Comparison of ENCODE assay signal across 12 cellular contexts in genomic region chr7:103540986-103541385, GRCh38.
DNase-seq lines count a peak whose midpoint lies in the region; ATAC-seq and TF ChIP-seq lines count a peak whose summit lies in the region.
"Had no signal": no experiment of that assay in that cellular context is flagged by ENCODE, and none has a peak within 500 bp of the region (broad histone marks: within the 10 kb centered on the region; RNA-seq: fewer than 3 reads in every experiment).

No MANE protein-coding gene starts in this region.

- H3K27me3 ChIP-seq in tibial artery (no peaks in the 10 kb centered on the region), colonic mucosa (no peaks in the 10 kb centered on the region)

- no peak for TF ChIP-seq CTCF in coronary artery (IDR thresholded peaks at IDR 0.05)
- no peak for TF ChIP-seq CTCF in tibial artery (IDR thresholded peaks at IDR 0.05)
- TF ChIP-seq CTCF in colonic mucosa (IDR thresholded peaks at IDR 0.05): no peak

- no peak overlapping the region for H3K27ac ChIP-seq in coronary artery
- peak overlapping the region in 1 of 2 donors; percentile 47 for H3K27ac ChIP-seq in tibial artery
- no peak overlapping the region for H3K27ac ChIP-seq in colonic mucosa

- DNase-seq in NCI-H446 (lab: John Stamatoyannopoulos, UW): peak; percentile 59 to 88
- DNase-seq in coronary artery (ENCODE audit: low spot score): peak; percentile 82
- DNase-seq in left lobe of liver (ENCODE audit: low spot score): peak; percentile 80
- DNase-seq in tibial artery: peak; percentile 72 to 94
- no peak for DNase-seq in colonic mucosa
- no peak for DNase-seq in activated CD8-positive, alpha-beta memory T cell treated with anti-CD3 and anti-CD28 coated beads for 24 hours
- DNase-seq in KG1 (lab: John Stamatoyannopoulos, UW): no peak
- DNase-seq: activated CD4-positive, alpha-beta T cell treated with anti-CD3 and anti-CD28 coated beads, Interleukin-2, amount 50 U/mL, for 1 hour; activated naive CD4-positive, alpha-beta T cell treated with Interleukin-2 at 50 U/mL for 16 hours; effector memory CD4-positive, alpha-beta T cell; H9; NCI-H526 had no signal

- ATAC-seq in left lobe of liver: peak; percentile 96

- H3K9me3 ChIP-seq in tibial artery (no peaks in the 10 kb centered on the region), colonic mucosa (no peaks in the 10 kb centered on the region)

- H3K4me1 ChIP-seq in tibial artery (peaks cover 0 to 26% (median 8%) of the 10 kb centered on the region in 4 donors), colonic mucosa (no peaks in the 10 kb centered on the region)

- intact Hi-C loops in tibial artery (cut with DNase I; ENCODE audit: low total_unique reads) (no loop called here), colonic mucosa (cut with DNase I) (no loop called here)

- H3K9ac ChIP-seq in colonic mucosa (ENCODE audit: low read depth in 2 of 2, low read length in 2 of 2): no peak overlapping the region

- H3K4me3 ChIP-seq in coronary artery: no peak overlapping the region
- no peak overlapping the region for H3K4me3 ChIP-seq in tibial artery
- no peak overlapping the region for H3K4me3 ChIP-seq in colonic mucosa

- H3K36me3 ChIP-seq in tibial artery: no peaks in the 10 kb centered on the region
- no peaks in the 10 kb centered on the region for H3K36me3 ChIP-seq in colonic mucosa

Comparison
In these comparisons a context has a peak if more than half of its experiments do, and no peak if none do; other contexts are left out.
1. DNase-seq: peak in NCI-H446 (2 of 2), coronary artery (single experiment), left lobe of liver (single experiment) and tibial artery (2 of 2); none in colonic mucosa (single experiment), activated CD8-positive, alpha-beta memory T cell treated with anti-CD3 and anti-CD28 coated beads for 24 hours (single experiment) and KG1 (single experiment).